Comparison of ENCODE assay signal across 19 cellular contexts in genomic region chr9:129740174-129740573, GRCh38. TPM values are rescaled to one million over a fixed set of nuclear protein-coding genes. Genes with fewer than 3 reads are reported as not detected.
"Had no signal": no experiment of that assay in that cellular context is flagged by ENCODE, and none has a peak within 500 bp of the region (broad histone marks: within the 10 kb centered on the region; RNA-seq: fewer than 3 reads in every experiment).

No MANE protein-coding gene starts in this region.

- ATAC-seq: left colon; left ventricle myocardium superior; mucosa of descending colon; naive thymus-derived CD8-positive, alpha-beta T cell; pancreas; right cardiac atrium had no signal

- H2AFZ ChIP-seq: hepatocyte had no signal

- H3K4me1 ChIP-seq: pancreas had no signal

- H3K27me3 ChIP-seq: hepatocyte, pancreas had no signal

- FAIRE-seq: pancreas, small intestine had no signal

- H3K4me3 ChIP-seq: dorsolateral prefrontal cortex, hepatocyte, mucosa of descending colon, pancreas, stomach, thoracic aorta, transverse colon had no signal

- DNase-seq: cortex of kidney; dorsolateral prefrontal cortex; effector CD8-positive, alpha-beta T cell; foreskin melanocyte; head of caudate nucleus; left colon; left ventricle myocardium superior; mucosa of descending colon; naive thymus-derived CD8-positive, alpha-beta T cell; pancreas; small intestine; stimulated activated CD4-positive, alpha-beta T cell treated with anti-CD3 and anti-CD28 coated beads, Interleukin-12 subunit alpha, Interleukin-12 subunit beta, amount 100 ng/mL, for 4 hours; stimulated activated naive CD4-positive, alpha-beta T cell; stomach; substantia nigra; transverse colon had no signal

- H3K4me2 ChIP-seq: hepatocyte had no signal

- H3K27ac ChIP-seq: dorsolateral prefrontal cortex, hepatocyte, pancreas, stomach, thoracic aorta, transverse colon had no signal

- H3K9me3 ChIP-seq: mucosa of descending colon, pancreas, stomach, thoracic aorta, transverse colon had no signal

- H3K79me2 ChIP-seq: hepatocyte had no signal

- H3K36me3 ChIP-seq: pancreas, stomach, thoracic aorta, transverse colon had no signal

RNA-seq across cellular contexts. Expression of gene PTGES, which starts 12.7 kb away (rescaled TPM):
- total RNA-seq: naive thymus-derived CD8-positive, alpha-beta T cell had no signal
